1 cellular context compared by ENCODE assay signal in genomic region chr10:3090914-3091313, GRCh38.
TF ChIP-seq lines count a peak whose summit lies in the region.

No MANE protein-coding gene starts in this region.

TF ChIP-seq in H1, 55 proteins besides CTCF, POLR2A, EP300 and RAD21 (continued from another document):
- no peak for TF ChIP-seq SAP30 (IDR thresholded peaks at IDR 0.05; ENCODE audit: insufficient read depth, insufficient replicate concordance, low read length)
